Comparison of ENCODE assay signal across 8 cellular contexts in the genomic region with DNA sequence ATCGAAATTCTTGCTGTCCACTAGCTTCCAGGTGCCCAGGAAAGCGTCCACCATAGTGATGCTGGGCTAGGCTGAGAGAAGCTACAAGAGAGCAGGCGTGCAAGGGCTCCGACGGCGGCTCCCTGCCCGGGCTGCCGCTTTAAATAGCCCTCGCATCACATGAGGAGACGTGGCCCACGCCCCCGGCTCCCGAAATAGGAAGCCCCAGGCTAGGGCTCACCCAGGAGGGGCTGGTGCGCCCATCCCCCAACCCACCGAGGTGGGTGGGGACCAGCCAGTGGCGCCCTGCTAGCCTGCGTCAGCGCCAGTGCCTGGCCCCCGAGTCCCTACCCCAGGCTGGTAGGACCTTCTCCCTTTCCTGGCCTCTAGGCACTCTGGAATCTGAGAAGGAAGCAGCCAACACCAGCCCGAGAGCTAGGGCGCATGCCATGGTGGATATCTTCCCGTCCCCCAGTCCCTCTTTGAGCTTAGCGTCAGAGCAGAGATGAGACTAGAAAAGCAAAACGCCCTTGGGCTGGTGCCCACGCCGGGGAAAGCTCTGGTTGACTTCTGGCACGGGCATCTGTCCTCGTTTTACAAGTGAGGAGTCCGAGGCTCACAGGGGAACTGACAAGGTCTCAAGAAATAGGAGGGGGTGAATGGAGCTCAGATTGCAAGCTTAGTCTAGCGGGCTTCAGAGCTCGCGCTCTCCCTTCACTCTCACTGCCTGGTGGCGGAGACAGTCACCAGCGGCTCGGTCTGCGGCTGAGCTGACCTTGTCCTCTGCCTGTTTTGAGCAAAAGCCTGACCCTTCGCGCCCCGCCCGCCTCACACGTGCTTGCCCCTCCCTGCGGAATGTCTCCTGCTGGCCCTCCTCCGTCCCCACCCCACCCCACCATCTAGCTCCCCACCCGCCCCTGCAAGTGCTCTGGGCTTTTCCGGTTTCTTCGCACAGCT. TPM values are rescaled to one million over a fixed set of nuclear protein-coding genes. Genes with fewer than 3 reads are reported as not detected.
DNase-seq lines count a peak whose midpoint lies in the region; ATAC-seq and TF ChIP-seq lines count a peak whose summit lies in the region.

Gene FABP3 (minus strand): TSS at position 116 of the 936 bp plus-strand sequence. CDS start 62 bp downstream, at position 54.

- no peaks in the 10 kb centered on the region for H3K27me3 ChIP-seq in gastroesophageal sphincter
- H3K27me3 ChIP-seq in upper lobe of right lung = no peaks in the 10 kb centered on the region

- no peak for TF ChIP-seq EP300 in gastroesophageal sphincter (IDR thresholded peaks at IDR 0.05)

- H3K4me3 Mint-ChIP-seq in natural killer cell = peak within 1 kb of the TSS; percentile 91

- H3K4me1 Mint-ChIP-seq in natural killer cell = peaks cover 30 to 32% of the 10 kb centered on the region in 2 donors

- H3K4me3 ChIP-seq in gastroesophageal sphincter = peak within 1 kb of the TSS; percentile 33 to 57
- peak within 1 kb of the TSS; percentile 52 for H3K4me3 ChIP-seq in upper lobe of right lung

- H3K4me1 ChIP-seq in gastroesophageal sphincter (peaks cover 0 to 70% (median 27%) of the 10 kb centered on the region in 3 donors), upper lobe of right lung (peaks cover 14% of the 10 kb centered on the region)

- intact Hi-C loops in natural killer cell (cut with micrococcal nuclease) (no loop called here), upper lobe of right lung (cut with DNase I) (no loop called here)

- H3K27ac ChIP-seq in gastroesophageal sphincter = peak within 1 kb of the TSS; percentile 62 to 90 (median 88)
- peak within 1 kb of the TSS; percentile 77 for H3K27ac ChIP-seq in upper lobe of right lung

- H3K27ac Mint-ChIP-seq in natural killer cell = peak within 1 kb of the TSS; percentile 41 to 81

- no peaks in the 10 kb centered on the region for H3K9me3 ChIP-seq in gastroesophageal sphincter
- no peaks in the 10 kb centered on the region for H3K9me3 ChIP-seq in upper lobe of right lung

- peak in 1 of 2 donors; percentile 35 for TF ChIP-seq POLR2A in gastroesophageal sphincter (IDR thresholded peaks at IDR 0.05)

- in situ Hi-C loops in G401 (cut with HindIII; ENCODE audit: low sequenced_read_pairs) = no loop called here

- no peaks in the 10 kb centered on the region for H3K27me3 Mint-ChIP-seq in natural killer cell (ENCODE audit: low read depth in 2 of 2)

- DNase-seq in G401 (ENCODE audit: low spot score) (peak; percentile 80), NCI-H2107 (lab: John Stamatoyannopoulos, UW) (peak; percentile 70), natural killer cell (no peak), upper lobe of right lung (peak; percentile 89), GOT3 (lab: John Stamatoyannopoulos, UW) (no peak), NCI-H1436 treated with DMSO at 0.1 percent for 48 hours (lab: John Stamatoyannopoulos, UW) (no peak)
- DNase-seq in activated naive CD4-positive, alpha-beta T cell treated with anti-CD3 and anti-CD28 coated beads, Interleukin-2, amount 50 U/mL, for 16 hours = peak; percentile 17

- H3K36me3 ChIP-seq in gastroesophageal sphincter (no peaks in the 10 kb centered on the region), upper lobe of right lung (no peaks in the 10 kb centered on the region)

- ATAC-seq in gastroesophageal sphincter (peak; percentile 79), natural killer cell (peak; percentile 46 to 80 (median 52)), upper lobe of right lung (peak; percentile 87)

- TF ChIP-seq CTCF in gastroesophageal sphincter (IDR thresholded peaks at IDR 0.05) = peak in 1 of 4 experiments; percentile 18
- TF ChIP-seq CTCF in natural killer cell (IDR thresholded peaks at IDR 0.05) = no peak
- no peak for TF ChIP-seq CTCF in upper lobe of right lung (IDR thresholded peaks at IDR 0.05)

- WGBS in gastroesophageal sphincter (ENCODE audit: low coverage in 1 of 2), 2 donors = 0% methylated on average over 1 to 7 of the region's 46 CpGs

- no peaks in the 10 kb centered on the region for H3K36me3 Mint-ChIP-seq in natural killer cell

- no peaks in the 10 kb centered on the region for H3K9me3 Mint-ChIP-seq in natural killer cell

RNA-seq across cellular contexts. Expression of gene FABP3, which starts in this region (rescaled TPM):
- total RNA-seq in G401 (2014; rRNA removed; shearing (Covaris generic)) = 0.25 TPM in 1 of 2 replicates, not detected in the other
- 10 to 100 TPM; 25.8 to 39.4 (median 32.9) TPM for total RNA-seq in gastroesophageal sphincter
- not detected for total RNA-seq in natural killer cell
- total RNA-seq in upper lobe of right lung = 63.6 TPM

Comparison
In these comparisons a context has a peak if more than half of its experiments do, and no peak if none do; other contexts are left out.
1. RNA of gene FABP3 (total RNA-seq): 63.6 TPM in upper lobe of right lung (single experiment) and 25.8 to 39.4 TPM in gastroesophageal sphincter; 0.25 TPM in G401 and not detected in natural killer cell; every median in the first group is over 10 times any median in the second.
2. Peak in DNase-seq in G401; RNA of the gene not detected or under 1 TPM.
3. Peak in ATAC-seq in natural killer cell; RNA of the gene not detected or under 1 TPM.
4. DNase-seq: peak in NCI-H2107 (single experiment), activated naive CD4-positive, alpha-beta T cell treated with anti-CD3 and anti-CD28 coated beads, Interleukin-2, amount 50 U/mL, for 16 hours (single experiment) and upper lobe of right lung (single experiment); none in natural killer cell (single experiment), GOT3 (single experiment) and NCI-H1436 treated with DMSO at 0.1 percent for 48 hours (single experiment).
5. Peak in every context shown above with its lines, with median percentiles within 50 percentile points of each other: ATAC-seq.